Comparison of ENCODE assay signal across 2 cellular contexts in the genomic region with DNA sequence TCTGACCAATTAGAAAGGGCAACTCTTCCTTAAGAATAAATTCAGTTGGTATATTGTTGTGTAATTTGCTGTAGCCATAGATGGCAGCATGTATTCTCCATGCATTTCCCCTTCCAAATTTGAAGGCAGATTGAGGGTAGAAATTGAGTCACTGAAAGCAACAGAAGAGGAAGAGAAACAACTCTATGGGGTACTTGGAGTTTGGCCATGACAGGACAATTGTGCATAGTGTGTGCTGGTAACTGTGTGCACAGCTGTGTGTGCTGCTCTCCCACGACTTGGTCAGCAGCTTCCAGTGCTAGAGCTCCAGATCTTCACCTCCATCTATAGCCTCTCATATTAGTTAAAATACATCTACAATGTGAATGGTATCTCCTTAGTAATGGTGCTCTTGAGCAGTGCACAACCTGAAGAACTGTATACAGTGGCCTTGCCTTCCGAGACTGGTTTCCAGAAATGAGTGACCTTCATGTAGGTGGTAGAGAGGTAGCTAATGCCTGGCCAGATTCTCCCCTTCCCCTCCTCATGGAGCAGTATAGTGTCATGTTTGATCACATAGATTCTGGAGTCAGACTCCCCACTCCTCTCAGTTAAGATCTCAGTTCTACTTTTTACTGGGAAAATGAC.
TF ChIP-seq lines count a peak whose summit lies in the region.

No MANE protein-coding gene starts in this region.

TF ChIP-seq in liver, 16 proteins besides CTCF, POLR2A, EP300 and RAD21:
- TF ChIP-seq NR2F2 (IDR thresholded peaks at IDR 0.05) = no peak
- TF ChIP-seq, protein P1, sequence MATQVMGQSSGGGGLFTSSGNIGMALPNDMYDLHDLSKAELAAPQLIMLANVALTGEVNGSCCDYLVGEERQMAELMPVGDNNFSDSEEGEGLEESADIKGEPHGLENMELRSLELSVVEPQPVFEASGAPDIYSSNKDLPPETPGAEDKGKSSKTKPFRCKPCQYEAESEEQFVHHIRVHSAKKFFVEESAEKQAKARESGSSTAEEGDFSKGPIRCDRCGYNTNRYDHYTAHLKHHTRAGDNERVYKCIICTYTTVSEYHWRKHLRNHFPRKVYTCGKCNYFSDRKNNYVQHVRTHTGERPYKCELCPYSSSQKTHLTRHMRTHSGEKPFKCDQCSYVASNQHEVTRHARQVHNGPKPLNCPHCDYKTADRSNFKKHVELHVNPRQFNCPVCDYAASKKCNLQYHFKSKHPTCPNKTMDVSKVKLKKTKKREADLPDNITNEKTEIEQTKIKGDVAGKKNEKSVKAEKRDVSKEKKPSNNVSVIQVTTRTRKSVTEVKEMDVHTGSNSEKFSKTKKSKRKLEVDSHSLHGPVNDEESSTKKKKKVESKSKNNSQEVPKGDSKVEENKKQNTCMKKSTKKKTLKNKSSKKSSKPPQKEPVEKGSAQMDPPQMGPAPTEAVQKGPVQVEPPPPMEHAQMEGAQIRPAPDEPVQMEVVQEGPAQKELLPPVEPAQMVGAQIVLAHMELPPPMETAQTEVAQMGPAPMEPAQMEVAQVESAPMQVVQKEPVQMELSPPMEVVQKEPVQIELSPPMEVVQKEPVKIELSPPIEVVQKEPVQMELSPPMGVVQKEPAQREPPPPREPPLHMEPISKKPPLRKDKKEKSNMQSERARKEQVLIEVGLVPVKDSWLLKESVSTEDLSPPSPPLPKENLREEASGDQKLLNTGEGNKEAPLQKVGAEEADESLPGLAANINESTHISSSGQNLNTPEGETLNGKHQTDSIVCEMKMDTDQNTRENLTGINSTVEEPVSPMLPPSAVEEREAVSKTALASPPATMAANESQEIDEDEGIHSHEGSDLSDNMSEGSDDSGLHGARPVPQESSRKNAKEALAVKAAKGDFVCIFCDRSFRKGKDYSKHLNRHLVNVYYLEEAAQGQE (IDR thresholded peaks at IDR 0.05) = no peak
- no peak for TF ChIP-seq JUND (IDR thresholded peaks at IDR 0.05)
- TF ChIP-seq, protein P2, sequence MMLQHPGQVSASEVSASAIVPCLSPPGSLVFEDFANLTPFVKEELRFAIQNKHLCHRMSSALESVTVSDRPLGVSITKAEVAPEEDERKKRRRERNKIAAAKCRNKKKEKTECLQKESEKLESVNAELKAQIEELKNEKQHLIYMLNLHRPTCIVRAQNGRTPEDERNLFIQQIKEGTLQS (IDR thresholded peaks at IDR 0.05) = no peak
- TF ChIP-seq RXRA (IDR thresholded peaks at IDR 0.05) = no peak
- TF ChIP-seq, protein P3, sequence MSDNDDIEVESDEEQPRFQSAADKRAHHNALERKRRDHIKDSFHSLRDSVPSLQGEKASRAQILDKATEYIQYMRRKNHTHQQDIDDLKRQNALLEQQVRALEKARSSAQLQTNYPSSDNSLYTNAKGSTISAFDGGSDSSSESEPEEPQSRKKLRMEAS (IDR thresholded peaks at IDR 0.05) = no peak
- TF ChIP-seq FOXA2 (IDR thresholded peaks at IDR 0.05) = no peak
- TF ChIP-seq EGR1 (IDR thresholded peaks at IDR 0.05; ENCODE audit: low read depth in 2 of 2) = no peak
- TF ChIP-seq FOXA1 (IDR thresholded peaks at IDR 0.05) = no peak
- no peak for TF ChIP-seq YY1 (IDR thresholded peaks at IDR 0.05)
- no peak for TF ChIP-seq HNF4G (IDR thresholded peaks at IDR 0.05)
- no peak for TF ChIP-seq TAF1 (conservative IDR thresholded peaks at IDR 0.05)
- TF ChIP-seq SP1 (IDR thresholded peaks at IDR 0.05) = no peak
- TF ChIP-seq, protein P4, sequence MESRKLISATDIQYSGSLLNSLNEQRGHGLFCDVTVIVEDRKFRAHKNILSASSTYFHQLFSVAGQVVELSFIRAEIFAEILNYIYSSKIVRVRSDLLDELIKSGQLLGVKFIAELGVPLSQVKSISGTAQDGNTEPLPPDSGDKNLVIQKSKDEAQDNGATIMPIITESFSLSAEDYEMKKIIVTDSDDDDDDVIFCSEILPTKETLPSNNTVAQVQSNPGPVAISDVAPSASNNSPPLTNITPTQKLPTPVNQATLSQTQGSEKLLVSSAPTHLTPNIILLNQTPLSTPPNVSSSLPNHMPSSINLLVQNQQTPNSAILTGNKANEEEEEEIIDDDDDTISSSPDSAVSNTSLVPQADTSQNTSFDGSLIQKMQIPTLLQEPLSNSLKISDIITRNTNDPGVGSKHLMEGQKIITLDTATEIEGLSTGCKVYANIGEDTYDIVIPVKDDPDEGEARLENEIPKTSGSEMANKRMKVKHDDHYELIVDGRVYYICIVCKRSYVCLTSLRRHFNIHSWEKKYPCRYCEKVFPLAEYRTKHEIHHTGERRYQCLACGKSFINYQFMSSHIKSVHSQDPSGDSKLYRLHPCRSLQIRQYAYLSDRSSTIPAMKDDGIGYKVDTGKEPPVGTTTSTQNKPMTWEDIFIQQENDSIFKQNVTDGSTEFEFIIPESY (IDR thresholded peaks at IDR 0.05) = no peak
- no peak for TF ChIP-seq GABPA (IDR thresholded peaks at IDR 0.05 in 1 of 2, conservative IDR thresholded peaks at IDR 0.05 in 1 of 2)
- TF ChIP-seq HNF4A (conservative IDR thresholded peaks at IDR 0.05) = no peak

TF ChIP-seq in HepG2, 621 proteins besides CTCF, POLR2A, EP300 and RAD21:
- no peak for TF ChIP-seq AGO1 (IDR thresholded peaks at IDR 0.05; ENCODE audit: low read depth, low read length, poor library complexity, severe bottlenecking)
- TF ChIP-seq ZSCAN31 (CRISPR knock-in tag; IDR thresholded peaks at IDR 0.05; ENCODE audit: low read depth) = no peak
- no peak for TF ChIP-seq ELF3 (CRISPR knock-in tag; IDR thresholded peaks at IDR 0.05)
- no peak for TF ChIP-seq PRDM15 (CRISPR knock-in tag; IDR thresholded peaks at IDR 0.05)
- no peak for TF ChIP-seq SMARCC2 (IDR thresholded peaks at IDR 0.05)
- no peak for TF ChIP-seq ZNF44 (CRISPR knock-in tag; IDR thresholded peaks at IDR 0.05)
- TF ChIP-seq ZNF468 (CRISPR knock-in tag; IDR thresholded peaks at IDR 0.05) = no peak
- TF ChIP-seq ERF (CRISPR knock-in tag; IDR thresholded peaks at IDR 0.05) = no peak
- TF ChIP-seq SPEN (CRISPR knock-in tag; IDR thresholded peaks at IDR 0.05; ENCODE audit: low read depth) = no peak
- TF ChIP-seq ZNF101 (CRISPR knock-in tag; IDR thresholded peaks at IDR 0.05; ENCODE audit: borderline replicate concordance, low read depth) = no peak
- TF ChIP-seq THYN1 (CRISPR knock-in tag; IDR thresholded peaks at IDR 0.05; ENCODE audit: borderline replicate concordance, low read depth) = no peak
